Comparison of ENCODE assay signal across 8 cellular contexts in genomic region chr15:39782441-39783138, GRCh38. TPM values are rescaled to one million over a fixed set of nuclear protein-coding genes. Genes with fewer than 3 reads are reported as not detected.
A peak's percentile ranks its signal among the peaks of the same experiment; 100 is the strongest.
DNase-seq lines count a peak whose midpoint lies in the region; ATAC-seq, FAIRE-seq and TF ChIP-seq lines count a peak whose summit lies in the region.

Gene FSIP1, minus strand, starts transcription at chr15:39782841. Its CDS starts 6,317 bp downstream, at chr15:39776524.

- TF ChIP-seq CTCF in MM.1S (IDR thresholded peaks at IDR 0.05; ENCODE audit: low read length) (no peak), foreskin keratinocyte (conservative IDR thresholded peaks at IDR 0.05) (no peak)

- peak within 1 kb of the TSS; percentile 86 for H3K9ac ChIP-seq in MM.1S (ENCODE audit: low read length)

- peak; percentile 97 for DNase-seq in HCEC 1CT
- DNase-seq in MM.1S: peak; percentile 97
- DNase-seq in SHP77 treated with DMSO at 0.1 percent for 48 hours (lab: John Stamatoyannopoulos, UW): peak; percentile 82
- DNase-seq in activated gamma-delta T cell treated with anti-CD3 and anti-CD28 coated beads, Interleukin-2, amount 50 U/mL, for 16 hours (ENCODE audit: low read depth): peak; percentile 89
- DNase-seq in foreskin keratinocyte: peak; percentile 90 to 96
- peak; percentile 93 for DNase-seq in stromal cell of bone marrow (ENCODE audit: low read depth)

- H3K9me2 ChIP-seq in MM.1S (replicated peaks; ENCODE audit: insufficient read depth, low read length): no peaks in the 10 kb centered on the region

- no peaks in the 10 kb centered on the region for H3K27me3 ChIP-seq in MM.1S (replicated peaks; ENCODE audit: insufficient read depth, low read length)
- no peaks in the 10 kb centered on the region for H3K27me3 ChIP-seq in foreskin keratinocyte
- no peaks in the 10 kb centered on the region for H3K27me3 ChIP-seq in neuron (ENCODE audit: insufficient read depth, low read length)

- H3K27ac ChIP-seq in MM.1S (ENCODE audit: low read length) (peak within 1 kb of the TSS; percentile 68), foreskin keratinocyte (peak within 1 kb of the TSS; percentile 35)

- FAIRE-seq in G401.6 (lab: Jason Lieb, UNC): peak; percentile 74

- no peaks in the 10 kb centered on the region for H3K9me3 ChIP-seq in MM.1S (replicated peaks; ENCODE audit: insufficient read depth, low read length)
- H3K9me3 ChIP-seq in neuron (ENCODE audit: low read length): no peaks in the 10 kb centered on the region

- H4K20me1 ChIP-seq in MM.1S (ENCODE audit: insufficient read depth, low read length): no peaks in the 10 kb centered on the region

- H2AFZ ChIP-seq in MM.1S (ENCODE audit: low read length) (peak within 1 kb of the TSS; percentile 67), neuron (ENCODE audit: low read depth, low read length) (peak within 1 kb of the TSS; percentile 73)

- H3K36me3 ChIP-seq in MM.1S (replicated peaks; ENCODE audit: insufficient read depth, low read length) (no peaks in the 10 kb centered on the region), neuron (ENCODE audit: insufficient read depth, low read length) (no peaks in the 10 kb centered on the region)

- ATAC-seq in foreskin keratinocyte: peak; percentile 98

- peak within 1 kb of the TSS; percentile 90 for H3K4me3 ChIP-seq in MM.1S (ENCODE audit: low read length)
- peak within 1 kb of the TSS; percentile 71 for H3K4me3 ChIP-seq in neuron (ENCODE audit: low read length)

- peaks cover 22% of the 10 kb centered on the region for H3K79me2 ChIP-seq in MM.1S (ENCODE audit: low read length)

- peak within 1 kb of the TSS; percentile 71 for H3K4me2 ChIP-seq in MM.1S (ENCODE audit: low read depth, low read length)

- H3K4me1 ChIP-seq in MM.1S (ENCODE audit: low read length) (peaks cover 22% of the 10 kb centered on the region), foreskin keratinocyte (peaks cover 3% of the 10 kb centered on the region), neuron (ENCODE audit: insufficient read depth, low read length) (peaks cover 55% of the 10 kb centered on the region)

- H3F3A ChIP-seq in MM.1S (ENCODE audit: insufficient read depth, low read length): peaks cover 17% of the 10 kb centered on the region

RNA-seq across cellular contexts. Expression of gene FSIP1, which starts in this region (rescaled TPM):
- 0.58 and 0.63 TPM in 2 replicates for total RNA-seq in foreskin keratinocyte
- polyA plus RNA-seq in foreskin keratinocyte: 0.31 and 0.42 TPM in 2 replicates

Comparison
In these comparisons a context has a peak if more than half of its experiments do, and no peak if none do; other contexts are left out.
1. Peak in every context shown above with its lines: DNase-seq, ATAC-seq, H3K4me3 ChIP-seq and H3K27ac ChIP-seq.
2. Peak in DNase-seq, ATAC-seq and H3K27ac ChIP-seq in foreskin keratinocyte; RNA of the gene not detected or under 1 TPM.